24 cellular contexts compared by ENCODE assay signal in genomic region chr5:131473731-131474130, GRCh38.
DNase-seq lines count a peak whose midpoint lies in the region; ATAC-seq, FAIRE-seq and TF ChIP-seq lines count a peak whose summit lies in the region.
"Had no signal": no experiment of that assay in that cellular context is flagged by ENCODE, and none has a peak within 500 bp of the region (broad histone marks: within the 10 kb centered on the region; RNA-seq: fewer than 3 reads in every experiment).

No MANE protein-coding gene starts in this region.

- POLR2A ChIA-PET in HepG2 (lab: Yijun Ruan, JAX) (no interaction called here), T-cell (lab: Charles Lee) (no interaction called here)
- POLR2A ChIA-PET in naive thymus-derived CD4-positive, alpha-beta T cell (lab: Charles Lee): no interaction called here

- H3K4me3 ChIP-seq in HepG2 (replicated peaks in 1 of 3; ENCODE audit: insufficient read depth in 1 of 3, low read depth in 2 of 3, low read length in 3 of 3) (no peak overlapping the region), right lobe of liver (no peak overlapping the region)
- no peak overlapping the region for H3K4me3 ChIP-seq in naive thymus-derived CD4-positive, alpha-beta T cell (ENCODE audit: low read length)
- H3K4me3 ChIP-seq: BLaER1, K562, SJSA1 had no signal

- H3K36me3 Mint-ChIP-seq in T-cell: peaks cover 56% of the 10 kb centered on the region
- peaks cover 19 to 65% (median 33%) of the 10 kb centered on the region in 5 donors for H3K36me3 Mint-ChIP-seq in naive thymus-derived CD4-positive, alpha-beta T cell

- H3K27ac Mint-ChIP-seq in T-cell: peak overlapping the region; percentile 71 to 77
- peak overlapping the region in 8 of 9 donors; percentile 43 to 88 (median 62) for H3K27ac Mint-ChIP-seq in naive thymus-derived CD4-positive, alpha-beta T cell

- in situ Hi-C loops in HepG2 (cut with HindIII; ENCODE audit: extremely low pct_ligation_motif_present, low pct_unique_long_range_greater_than_20kb): no loop called here

- H3K79me2 ChIP-seq in HepG2 (ENCODE audit: insufficient read depth, low read length): no peaks in the 10 kb centered on the region

- no peak for FAIRE-seq in HepG2 (lab: Jason Lieb, UNC)
- FAIRE-seq: GM19239, H54, K562, RCC 7860 had no signal

- no peaks in the 10 kb centered on the region for H3K27me3 ChIP-seq in HepG2 (ENCODE audit: control insufficient read depth in 1 of 2, insufficient read depth in 2 of 2, low read length in 2 of 2)
- no peaks in the 10 kb centered on the region for H3K27me3 ChIP-seq in right lobe of liver
- H3K27me3 ChIP-seq in naive thymus-derived CD4-positive, alpha-beta T cell (ENCODE audit: control insufficient read depth in 2 of 2, insufficient read depth in 2 of 2, low read length in 2 of 2): no peaks in the 10 kb centered on the region
- H3K27me3 ChIP-seq: BLaER1, SJSA1 had no signal

- H3K27me3 Mint-ChIP-seq in T-cell: no peaks in the 10 kb centered on the region
- no peaks in the 10 kb centered on the region for H3K27me3 Mint-ChIP-seq in naive thymus-derived CD4-positive, alpha-beta T cell
- H3K27me3 Mint-ChIP-seq: CD8-positive, alpha-beta memory T cell had no signal

- 54% methylated on average over 3 of the region's 3 CpGs for WGBS in HepG2 (ENCODE audit: low lambda C conversion rate)
- 96% methylated on average over 3 of the region's 3 CpGs for WGBS in right lobe of liver (ENCODE audit: insufficient coverage, low coverage, low lambda C conversion rate, missing lambda C conversion rate)

- H3K4me3 Mint-ChIP-seq in T-cell: no peak overlapping the region
- H3K4me3 Mint-ChIP-seq in naive thymus-derived CD4-positive, alpha-beta T cell: peak overlapping the region in 2 of 10 donors; percentile 23 to 32
- H3K4me3 Mint-ChIP-seq: CD8-positive, alpha-beta memory T cell had no signal

- no peak overlapping the region for H2AFZ ChIP-seq in HepG2 (ENCODE audit: low read length)

- H3K9ac ChIP-seq in HepG2 (ENCODE audit: insufficient read depth, low read depth, low read length): no peak overlapping the region
- H3K9ac ChIP-seq: BLaER1 had no signal

- no peak for TF ChIP-seq RAD21 in HepG2 (CRISPR knock-in tag; IDR thresholded peaks at IDR 0.05)

- no peak for TF ChIP-seq POLR2A in HepG2 (IDR thresholded peaks at IDR 0.05; ENCODE audit: insufficient read depth in 1 of 2, low read depth in 2 of 2, low read length in 2 of 2)
- no peak for TF ChIP-seq POLR2A in right lobe of liver (IDR thresholded peaks at IDR 0.05)

- peaks cover 3 to 26% of the 10 kb centered on the region in 2 experiments; a peak in 4 of 5 replicates for H3K36me3 ChIP-seq in HepG2 (replicated peaks in 1 of 2; ENCODE audit: control insufficient read depth in 1 of 2, insufficient read depth in 2 of 2, low read length in 2 of 2)
- H3K36me3 ChIP-seq in right lobe of liver: peaks cover 0 to 1% (median 0%) of the 10 kb centered on the region in 4 donors
- H3K36me3 ChIP-seq in naive thymus-derived CD4-positive, alpha-beta T cell (ENCODE audit: control insufficient read depth in 2 of 3, insufficient read depth in 3 of 3, low read length in 3 of 3): peaks cover 0 to 39% (median 3%) of the 10 kb centered on the region in 3 experiments

- TF ChIP-seq CTCF in HepG2 (CRISPR knock-in tag; IDR thresholded peaks at IDR 0.05) (no peak), right lobe of liver (IDR thresholded peaks at IDR 0.05) (no peak)

- intact Hi-C loops in HepG2 (cut with micrococcal nuclease; ENCODE audit: unreplicated experiment) (no loop called here), right lobe of liver (cut with DNase I) (no loop called here)
- intact Hi-C loops in naive thymus-derived CD4-positive, alpha-beta T cell (cut with micrococcal nuclease): no loop called here

- H3K27ac ChIP-seq in HepG2 (ENCODE audit: extremely low read length, insufficient read depth, low read length): peak overlapping the region; percentile 48
- no peak overlapping the region for H3K27ac ChIP-seq in right lobe of liver
- H3K27ac ChIP-seq in naive thymus-derived CD4-positive, alpha-beta T cell (ENCODE audit: low read depth, low read length): no peak overlapping the region
- H3K27ac ChIP-seq: BLaER1, SJSA1 had no signal

- TF ChIP-seq EP300 in HepG2 (IDR thresholded peaks at IDR 0.05; ENCODE audit: low read depth in 2 of 2, low read length in 2 of 2) (peak in 1 of 2 experiments; percentile 48; a peak in 2 of 4 replicates), HepG2 (CRISPR knock-in tag; IDR thresholded peaks at IDR 0.05; ENCODE audit: borderline replicate concordance) (no peak; the same call in 1 of the 2 replicates)

- H3K9me3 Mint-ChIP-seq in T-cell: no peaks in the 10 kb centered on the region
- no peaks in the 10 kb centered on the region for H3K9me3 Mint-ChIP-seq in naive thymus-derived CD4-positive, alpha-beta T cell
- H3K9me3 Mint-ChIP-seq: CD8-positive, alpha-beta memory T cell had no signal

- no peak overlapping the region for H3K4me2 ChIP-seq in HepG2 (ENCODE audit: low read depth, low read length)
- H3K4me2 ChIP-seq: BLaER1 had no signal

- BruUV-seq in HepG2 (replicated peaks; lab: Mats Ljungman, UMichigan): no TSS peak

- H3K4me1 ChIP-seq in HepG2 (ENCODE audit: insufficient read depth, low read length) (peaks cover 16% of the 10 kb centered on the region), right lobe of liver (no peaks in the 10 kb centered on the region)
- peaks cover 0 to 3% of the 10 kb centered on the region in 2 donors for H3K4me1 ChIP-seq in naive thymus-derived CD4-positive, alpha-beta T cell (ENCODE audit: control insufficient read depth in 2 of 2, insufficient read depth in 2 of 2, low read length in 2 of 2)
- H3K4me1 ChIP-seq: BLaER1, SJSA1 had no signal

- H4K20me1 ChIP-seq in HepG2 (ENCODE audit: insufficient read depth, low read length): no peaks in the 10 kb centered on the region
- H4K20me1 ChIP-seq: BLaER1 had no signal

- CTCF ChIA-PET in HepG2 (lab: Yijun Ruan, JAX; ENCODE audit: low intra/inter-chr PET ratio, low total read pairs): no interaction called here
- CTCF ChIA-PET in T-cell (lab: Charles Lee): no interaction called here
- CTCF ChIA-PET in naive thymus-derived CD4-positive, alpha-beta T cell (lab: Charles Lee): interaction anchor here (0.6 kb wide), 1 partner anchor 548 kb away, joined by 3 read pairs; no protein-coding TSS in a partner anchor

- peak; percentile 88 for ATAC-seq in HepG2
- ATAC-seq in right lobe of liver: no peak
- no peak for ATAC-seq in T-cell (replicated peaks in 1 of 4)
- ATAC-seq in naive thymus-derived CD4-positive, alpha-beta T cell: no peak
- ATAC-seq in stimulated activated naive CD8-positive, alpha-beta T cell treated with anti-CD3 and anti-CD28 coated beads, Interleukin-15, Interleukin-2, amounts not matched to agents 100 U/mL and 50 U/mL, for 24 hours: no peak
- ATAC-seq: K562 had no signal

- peaks cover 28 to 56% (median 37%) of the 10 kb centered on the region in 3 donors for H3K4me1 Mint-ChIP-seq in T-cell
- peaks cover 3 to 71% (median 56%) of the 10 kb centered on the region in 7 donors for H3K4me1 Mint-ChIP-seq in naive thymus-derived CD4-positive, alpha-beta T cell

- DNase-seq in HepG2 (ENCODE audit: low spot score): peak; percentile 74
- DNase-seq in right lobe of liver: no peak
- DNase-seq in T-cell: no peak
- no peak for DNase-seq in naive thymus-derived CD4-positive, alpha-beta T cell
- no peak for DNase-seq in stimulated activated naive CD8-positive, alpha-beta T cell treated with anti-CD3 and anti-CD28 coated beads, Interleukin-15, Interleukin-2, amounts not matched to agents 100 U/mL and 50 U/mL, for 24 hours
- DNase-seq in anterior cingulate cortex (lab: John Stamatoyannopoulos, UW): no peak
- DNase-seq in NCI-H2107 treated with DMSO at 0.1 percent for 48 hours (lab: John Stamatoyannopoulos, UW; ENCODE audit: unreplicated experiment): no peak
- DNase-seq: Calu3; CD8-positive, alpha-beta memory T cell; DMS153; GDM1; MM.1S; NCI-H1048; NCI-H1417 treated with DMSO at 0.1 percent for 48 hours; NCI-H187; NCI-H446 treated with DMSO at 0.1 percent for 48 hours; NCI-H526 treated with DMSO at 0.1 percent for 48 hours; OCI-M1 had no signal

- H3K9me3 ChIP-seq in HepG2 (ENCODE audit: low read length) (no peaks in the 10 kb centered on the region), right lobe of liver (no peaks in the 10 kb centered on the region)
- no peaks in the 10 kb centered on the region for H3K9me3 ChIP-seq in naive thymus-derived CD4-positive, alpha-beta T cell (ENCODE audit: control insufficient read depth in 2 of 3, low read length in 3 of 3)
- H3K9me3 ChIP-seq: BLaER1, SJSA1 had no signal

TF ChIP-seq in HepG2, 621 proteins besides CTCF, POLR2A, EP300 and RAD21 (continues in another document):
- TF ChIP-seq HNRNPL (IDR thresholded peaks at IDR 0.05; ENCODE audit: low read depth, low read length) (no peak), POGZ (CRISPR knock-in tag; IDR thresholded peaks at IDR 0.05) (no peak), ZFP36L1 (CRISPR knock-in tag; IDR thresholded peaks at IDR 0.05) (no peak), TAF1 (CRISPR knock-in tag; IDR thresholded peaks at IDR 0.05) (no peak), ZNF367 (CRISPR knock-in tag; IDR thresholded peaks at IDR 0.05; ENCODE audit: borderline replicate concordance) (no peak), ZBTB1 (CRISPR knock-in tag; IDR thresholded peaks at IDR 0.05; ENCODE audit: borderline replicate concordance) (no peak), ARNT (IDR thresholded peaks at IDR 0.05) (no peak), ETV5 (CRISPR knock-in tag; IDR thresholded peaks at IDR 0.05; ENCODE audit: borderline replicate concordance) (peak; percentile 36; the same call in 1 of the 2 replicates), GRHL1 (CRISPR knock-in tag; conservative IDR thresholded peaks at IDR 0.05) (no peak), BATF2 (CRISPR knock-in tag; IDR thresholded peaks at IDR 0.05) (no peak), TBX3 (IDR thresholded peaks at IDR 0.05; ENCODE audit: borderline replicate concordance) (no peak)
